In the genomic region with DNA sequence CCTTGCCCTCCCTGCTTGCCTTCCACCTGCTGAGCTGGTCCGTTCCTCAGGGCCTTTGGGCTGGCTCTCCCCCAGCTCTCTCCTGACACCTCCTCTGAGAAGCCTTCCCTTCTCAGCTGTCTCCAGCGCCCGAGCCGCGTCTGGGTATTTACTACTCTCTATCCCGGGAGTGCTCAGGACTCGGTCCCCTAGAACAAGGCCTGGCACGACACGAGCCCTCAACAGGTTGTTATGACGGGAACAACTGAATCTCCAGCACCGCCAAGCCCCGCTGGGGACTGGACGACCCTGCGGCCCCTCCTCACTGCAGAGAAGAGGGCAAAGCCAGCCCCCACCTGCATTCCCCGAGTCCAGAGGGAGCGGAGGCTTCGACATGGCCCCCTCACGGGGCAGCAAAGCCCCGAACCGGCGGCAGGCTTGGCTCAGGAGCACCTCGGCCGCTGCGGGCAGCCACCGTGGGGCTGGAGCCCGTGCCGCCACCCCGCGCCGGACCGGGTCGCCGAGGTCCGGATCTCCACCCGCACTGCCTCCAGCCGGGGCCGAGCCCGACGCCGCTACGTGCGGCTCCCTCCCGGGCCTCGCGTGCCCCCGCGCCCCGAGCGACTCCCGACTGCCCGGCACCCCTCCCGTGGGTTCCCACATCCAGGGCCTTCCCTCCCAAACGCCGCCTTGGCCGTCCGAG, we compare ENCODE assay signal across 8 cellular contexts. TPM values are rescaled to one million over a fixed set of nuclear protein-coding genes. Genes with fewer than 3 reads are reported as not detected.
A peak's percentile ranks its signal among the peaks of the same experiment; 100 is the strongest.
DNase-seq lines count a peak whose midpoint lies in the region; ATAC-seq and TF ChIP-seq lines count a peak whose summit lies in the region.

No MANE protein-coding gene starts in this region.

- peak overlapping the region; percentile 92 for H3K9ac ChIP-seq in SU-DHL-6 (ENCODE audit: low read length)
- H3K9ac ChIP-seq in endodermal cell (ENCODE audit: extremely low read depth, low read length, poor library complexity, severe bottlenecking), result peak overlapping the region; percentile 59

- H4K20me1 ChIP-seq in SU-DHL-6 (ENCODE audit: low read depth, low read length), result no peaks in the 10 kb centered on the region

- H3K4me1 Mint-ChIP-seq in endodermal cell, result peaks cover 14% of the 10 kb centered on the region

- TF ChIP-seq CTCF in GM12875 (IDR thresholded peaks at IDR 0.05; ENCODE audit: borderline replicate concordance, insufficient read depth, low read depth, low read length) (no peak), SU-DHL-6 (IDR thresholded peaks at IDR 0.05; ENCODE audit: insufficient read depth, low read length, poor library complexity, severe bottlenecking) (no peak), endodermal cell (conservative IDR thresholded peaks at IDR 0.05) (no peak)

- H3K4me1 ChIP-seq in endodermal cell (ENCODE audit: control insufficient read depth, insufficient read depth, low read length), result no peaks in the 10 kb centered on the region

- no peaks in the 10 kb centered on the region for H3K9me3 Mint-ChIP-seq in endodermal cell

- DNase-seq in endodermal cell (peak; percentile 72), myocyte (ENCODE audit: low read depth) (peak; percentile 33), mucosa of gallbladder (ENCODE audit: low spot score) (no peak), NCI-H1930 (lab: John Stamatoyannopoulos, UW) (no peak), middle frontal gyrus (ENCODE audit: extremely low spot score, low spot score) (no peak)

- H3K9me3 ChIP-seq in SU-DHL-6 (ENCODE audit: insufficient read depth, low read length) (no peaks in the 10 kb centered on the region), endodermal cell (ENCODE audit: control insufficient read depth, low read length) (no peaks in the 10 kb centered on the region)

- ATAC-seq in HG02571 (IDR thresholded peaks at IDR 0.05; ENCODE audit: unreplicated experiment), result peak; percentile 1

- H3K4me3 Mint-ChIP-seq in endodermal cell, result peak overlapping the region; percentile 72

- peak overlapping the region; percentile 97 for H3K4me3 ChIP-seq in GM12875 (ENCODE audit: low read depth, low read length)
- H3K4me3 ChIP-seq in SU-DHL-6 (ENCODE audit: insufficient read depth, low read length, poor library complexity, severe bottlenecking), result peak overlapping the region; percentile 76
- H3K4me3 ChIP-seq in endodermal cell (ENCODE audit: low read length), result peak overlapping the region; percentile 88

- WGBS in endodermal cell (ENCODE audit: insufficient coverage in 1 of 2, insufficient read length in 1 of 2), 2 experiments, result 1 to 6% methylated on average over 7 to 56 of the region's 56 CpGs

- peak overlapping the region; percentile 60 for H2AFZ ChIP-seq in SU-DHL-6 (ENCODE audit: low read depth, low read length, severe bottlenecking)

- H3K36me3 Mint-ChIP-seq in endodermal cell (ENCODE audit: low read depth), result no peaks in the 10 kb centered on the region

- H3K79me2 ChIP-seq in SU-DHL-6 (ENCODE audit: insufficient read depth, low read length), result peaks cover 52% of the 10 kb centered on the region

- H3F3A ChIP-seq in SU-DHL-6 (ENCODE audit: insufficient read depth), result peaks cover 9% of the 10 kb centered on the region

- no peaks in the 10 kb centered on the region for H3K9me2 ChIP-seq in SU-DHL-6 (replicated peaks; ENCODE audit: insufficient read depth, low read length)

- H3K4me2 ChIP-seq in SU-DHL-6 (ENCODE audit: low read depth, low read length, poor library complexity, severe bottlenecking), result peak overlapping the region; percentile 72

- no peaks in the 10 kb centered on the region for H3K27me3 Mint-ChIP-seq in endodermal cell (ENCODE audit: insufficient read depth)

- no peaks in the 10 kb centered on the region for H3K36me3 ChIP-seq in SU-DHL-6 (ENCODE audit: low read length)
- no peaks in the 10 kb centered on the region for H3K36me3 ChIP-seq in endodermal cell (ENCODE audit: control insufficient read depth, insufficient read depth, low read length)

- H3K27me3 ChIP-seq in SU-DHL-6 (ENCODE audit: low read length) (no peaks in the 10 kb centered on the region), endodermal cell (ENCODE audit: control insufficient read depth, insufficient read depth, low read length, poor library complexity, severe bottlenecking) (no peaks in the 10 kb centered on the region)

- H3K27ac ChIP-seq in SU-DHL-6 (ENCODE audit: low read depth, low read length) (peak overlapping the region; percentile 78), endodermal cell (ENCODE audit: low read depth, low read length) (no peak overlapping the region)

- H3K27ac Mint-ChIP-seq in endodermal cell, result no peak overlapping the region

RNA-seq across cellular contexts. Expression of a gene that starts 0.8 kb away (rescaled TPM):
- total RNA-seq in endodermal cell, result 10 to 100 TPM; 22.9 TPM
- 18.2 TPM for polyA plus RNA-seq in endodermal cell (2013, experiment 1 of 2)
- 15.9 TPM for polyA plus RNA-seq in endodermal cell (2013, experiment 2 of 2)
- 41.6 and 49.1 TPM in 2 replicates for total RNA-seq in myocyte
- polyA plus RNA-seq in myocyte (2012), result 41.6 TPM
- 47.7 TPM for total RNA-seq in mucosa of gallbladder

RNA-seq across cellular contexts. Expression of a gene that starts 8.5 kb away (rescaled TPM):
- total RNA-seq in endodermal cell, result 10 to 100 TPM; 91.5 to 95.9 TPM
- 106 TPM for polyA plus RNA-seq in endodermal cell (2013, experiment 1 of 2)
- 92.1 TPM for polyA plus RNA-seq in endodermal cell (2013, experiment 2 of 2)
- 14.8 and 14.9 TPM in 2 replicates for total RNA-seq in myocyte
- polyA plus RNA-seq in myocyte (2012), result 8.8 TPM
- total RNA-seq in mucosa of gallbladder, result 7.8 TPM

RNA-seq across cellular contexts. Expression of a gene that starts 39.2 kb away (rescaled TPM):
- 10 to 100 TPM; 11.8 to 16.5 TPM for total RNA-seq in endodermal cell
- polyA plus RNA-seq in endodermal cell (2013, experiment 1 of 2), result 49.2 TPM
- polyA plus RNA-seq in endodermal cell (2013, experiment 2 of 2), result 46.8 TPM
- total RNA-seq in myocyte, result 4.8 and 5.5 TPM in 2 replicates
- 2.9 TPM for polyA plus RNA-seq in myocyte (2012)
- 16.8 TPM for total RNA-seq in mucosa of gallbladder

Comparison
In these comparisons a context has a peak if more than half of its experiments do, and no peak if none do; other contexts are left out.
1. DNase-seq: peak in endodermal cell (single experiment) and myocyte (single experiment); none in mucosa of gallbladder (single experiment), NCI-H1930 (0 of 2) and middle frontal gyrus (single experiment).
2. Peak in every context shown above with its lines, with median percentiles within 50 percentile points of each other: H3K4me3 ChIP-seq.